1 cellular context compared by ENCODE assay signal in the genomic region with DNA sequence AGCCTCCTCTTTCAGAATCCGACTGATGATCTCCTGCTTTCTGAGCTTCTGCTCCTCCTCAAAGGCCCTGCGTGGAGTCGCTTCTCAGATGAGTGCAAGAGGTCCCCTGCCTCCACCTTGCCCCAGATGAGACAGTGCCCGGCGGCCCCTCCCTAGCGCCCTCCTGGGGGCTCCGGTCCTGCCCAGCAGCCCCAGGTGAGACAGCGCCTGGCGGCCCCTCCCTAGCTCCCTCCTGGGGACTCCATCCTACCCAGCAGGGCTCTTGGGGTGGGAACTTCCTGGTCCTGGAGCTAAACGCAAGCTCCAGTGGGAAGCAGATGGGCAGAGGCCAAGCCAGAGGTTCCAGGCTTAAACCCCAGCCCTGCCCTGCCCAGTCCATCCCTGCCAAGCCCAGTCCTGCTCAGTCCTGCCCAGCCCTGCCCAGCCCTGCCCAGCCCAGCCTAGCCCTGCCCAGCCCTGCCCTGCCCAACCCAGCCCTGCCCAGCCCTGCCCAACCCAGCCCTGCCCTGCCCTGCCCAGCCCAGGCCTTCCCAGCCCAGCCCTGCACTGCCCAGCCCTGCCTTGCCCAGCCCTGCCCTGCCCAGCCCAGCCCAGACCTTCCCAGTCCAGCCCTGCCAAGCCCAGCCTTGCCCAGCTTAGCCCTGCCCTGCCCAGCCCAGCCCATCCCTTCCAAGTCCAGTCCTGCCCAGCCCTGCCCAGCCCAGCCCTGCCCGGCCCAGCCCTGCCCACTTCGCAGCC.
TF ChIP-seq lines count a peak whose summit lies in the region.

No MANE protein-coding gene starts in this region.

TF ChIP-seq in Ishikawa, 13 proteins besides CTCF, POLR2A, EP300 and RAD21 (continued from another document):
- TF ChIP-seq, protein P1, sequence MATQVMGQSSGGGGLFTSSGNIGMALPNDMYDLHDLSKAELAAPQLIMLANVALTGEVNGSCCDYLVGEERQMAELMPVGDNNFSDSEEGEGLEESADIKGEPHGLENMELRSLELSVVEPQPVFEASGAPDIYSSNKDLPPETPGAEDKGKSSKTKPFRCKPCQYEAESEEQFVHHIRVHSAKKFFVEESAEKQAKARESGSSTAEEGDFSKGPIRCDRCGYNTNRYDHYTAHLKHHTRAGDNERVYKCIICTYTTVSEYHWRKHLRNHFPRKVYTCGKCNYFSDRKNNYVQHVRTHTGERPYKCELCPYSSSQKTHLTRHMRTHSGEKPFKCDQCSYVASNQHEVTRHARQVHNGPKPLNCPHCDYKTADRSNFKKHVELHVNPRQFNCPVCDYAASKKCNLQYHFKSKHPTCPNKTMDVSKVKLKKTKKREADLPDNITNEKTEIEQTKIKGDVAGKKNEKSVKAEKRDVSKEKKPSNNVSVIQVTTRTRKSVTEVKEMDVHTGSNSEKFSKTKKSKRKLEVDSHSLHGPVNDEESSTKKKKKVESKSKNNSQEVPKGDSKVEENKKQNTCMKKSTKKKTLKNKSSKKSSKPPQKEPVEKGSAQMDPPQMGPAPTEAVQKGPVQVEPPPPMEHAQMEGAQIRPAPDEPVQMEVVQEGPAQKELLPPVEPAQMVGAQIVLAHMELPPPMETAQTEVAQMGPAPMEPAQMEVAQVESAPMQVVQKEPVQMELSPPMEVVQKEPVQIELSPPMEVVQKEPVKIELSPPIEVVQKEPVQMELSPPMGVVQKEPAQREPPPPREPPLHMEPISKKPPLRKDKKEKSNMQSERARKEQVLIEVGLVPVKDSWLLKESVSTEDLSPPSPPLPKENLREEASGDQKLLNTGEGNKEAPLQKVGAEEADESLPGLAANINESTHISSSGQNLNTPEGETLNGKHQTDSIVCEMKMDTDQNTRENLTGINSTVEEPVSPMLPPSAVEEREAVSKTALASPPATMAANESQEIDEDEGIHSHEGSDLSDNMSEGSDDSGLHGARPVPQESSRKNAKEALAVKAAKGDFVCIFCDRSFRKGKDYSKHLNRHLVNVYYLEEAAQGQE (IDR thresholded peaks at IDR 0.05; ENCODE audit: low read depth) = no peak
- TF ChIP-seq CEBPB (IDR thresholded peaks at IDR 0.05) = no peak
